ENCODE assay signal across 7 cellular contexts in genomic region chr2:200455958-200456421, GRCh38. TPM values are rescaled to one million over a fixed set of nuclear protein-coding genes. Genes with fewer than 3 reads are reported as not detected.
DNase-seq lines count a peak whose midpoint lies in the region; ATAC-seq, FAIRE-seq and TF ChIP-seq lines count a peak whose summit lies in the region.

No MANE protein-coding gene starts in this region.

- H3K4me3 Mint-ChIP-seq in WTC11, result no peak overlapping the region
- peak overlapping the region in 2 of 10 donors; percentile 22 to 43 for H3K4me3 Mint-ChIP-seq in naive thymus-derived CD4-positive, alpha-beta T cell

- no peak overlapping the region for H3K4me3 ChIP-seq in naive thymus-derived CD4-positive, alpha-beta T cell (ENCODE audit: low read length)
- H3K4me3 ChIP-seq in vagina, result no peak overlapping the region

- peak overlapping the region; percentile 58; the same call in 1 of the 2 replicates for H3K27ac Mint-ChIP-seq in WTC11
- H3K27ac Mint-ChIP-seq in naive thymus-derived CD4-positive, alpha-beta T cell, result peak overlapping the region in 4 of 9 donors; percentile 14 to 88 (median 44)

- no peaks in the 10 kb centered on the region for H3K36me3 ChIP-seq in naive thymus-derived CD4-positive, alpha-beta T cell (ENCODE audit: control insufficient read depth in 2 of 3, insufficient read depth in 3 of 3, low read length in 3 of 3)
- peaks cover 0 to 6% of the 10 kb centered on the region in 2 donors for H3K36me3 ChIP-seq in vagina

- intact Hi-C loops in naive thymus-derived CD4-positive, alpha-beta T cell (cut with micrococcal nuclease), result no loop called here
- intact Hi-C loops in vagina (cut with DNase I), result loop anchor here (10.0 kb wide), 1 partner anchor 151 kb away; the partner anchor contains the start of gene SPATS2L

- H3K4me1 Mint-ChIP-seq in WTC11, result peaks cover 14% of the 10 kb centered on the region
- H3K4me1 Mint-ChIP-seq in naive thymus-derived CD4-positive, alpha-beta T cell, result peaks cover 5 to 22% (median 9%) of the 10 kb centered on the region in 7 donors

- DNase-seq in WTC11 (ENCODE audit: low spot score) (no peak), NCI-H1417 treated with DMSO at 0.1 percent for 48 hours (lab: John Stamatoyannopoulos, UW) (no peak), frontal cortex (ENCODE audit: low spot score in 2 of 2) (no peak), vagina (ENCODE audit: extremely low spot score in 2 of 2) (no peak)
- DNase-seq in naive thymus-derived CD4-positive, alpha-beta T cell, result peak in 2 of 9 donors; percentile 5 to 8

- no peaks in the 10 kb centered on the region for H3K27me3 ChIP-seq in naive thymus-derived CD4-positive, alpha-beta T cell (ENCODE audit: control insufficient read depth in 2 of 2, insufficient read depth in 2 of 2, low read length in 2 of 2)
- H3K27me3 ChIP-seq in vagina, result no peaks in the 10 kb centered on the region

- no peaks in the 10 kb centered on the region for H3K9me3 Mint-ChIP-seq in WTC11
- H3K9me3 Mint-ChIP-seq in naive thymus-derived CD4-positive, alpha-beta T cell, result no peaks in the 10 kb centered on the region

- CTCF ChIA-PET in WTC11 (lab: Charles Lee), result no interaction called here
- CTCF ChIA-PET in naive thymus-derived CD4-positive, alpha-beta T cell (lab: Charles Lee), result no interaction called here

- TF ChIP-seq POLR2A in vagina (IDR thresholded peaks at IDR 0.05), result no peak

- H3K27ac ChIP-seq in naive thymus-derived CD4-positive, alpha-beta T cell (ENCODE audit: low read depth, low read length), result no peak overlapping the region
- no peak overlapping the region for H3K27ac ChIP-seq in vagina

- TF ChIP-seq CTCF in WTC11 (IDR thresholded peaks at IDR 0.05) (no peak), vagina (IDR thresholded peaks at IDR 0.05) (no peak)

- POLR2A ChIA-PET in WTC11 (lab: Charles Lee), result no interaction called here
- POLR2A ChIA-PET in naive thymus-derived CD4-positive, alpha-beta T cell (lab: Charles Lee), result no interaction called here

- no peaks in the 10 kb centered on the region for H3K27me3 Mint-ChIP-seq in WTC11 (ENCODE audit: low read depth)
- H3K27me3 Mint-ChIP-seq in naive thymus-derived CD4-positive, alpha-beta T cell, result peaks cover 0 to 4% (median 0%) of the 10 kb centered on the region in 5 donors

- no peaks in the 10 kb centered on the region for H3K9me3 ChIP-seq in naive thymus-derived CD4-positive, alpha-beta T cell (ENCODE audit: control insufficient read depth in 2 of 3, low read length in 3 of 3)
- H3K9me3 ChIP-seq in vagina, result no peaks in the 10 kb centered on the region

- peak; percentile 62 for ATAC-seq in GM19025 (IDR thresholded peaks at IDR 0.05; ENCODE audit: low read depth, unreplicated experiment)
- peak; percentile 50 for ATAC-seq in HG02885 (IDR thresholded peaks at IDR 0.05; ENCODE audit: poor library complexity, unreplicated experiment)
- ATAC-seq in WTC11, result no peak
- peak; percentile 62 for ATAC-seq in naive thymus-derived CD4-positive, alpha-beta T cell

- peaks cover 0 to 7% of the 10 kb centered on the region in 2 donors for H3K4me1 ChIP-seq in naive thymus-derived CD4-positive, alpha-beta T cell (ENCODE audit: control insufficient read depth in 2 of 2, insufficient read depth in 2 of 2, low read length in 2 of 2)
- peaks cover 19% of the 10 kb centered on the region for H3K4me1 ChIP-seq in vagina

- H3K36me3 Mint-ChIP-seq in WTC11, result peaks cover 39% of the 10 kb centered on the region
- peaks cover 0 to 14% (median 0%) of the 10 kb centered on the region in 5 donors for H3K36me3 Mint-ChIP-seq in naive thymus-derived CD4-positive, alpha-beta T cell

- no peak for FAIRE-seq in frontal cortex (lab: Jason Lieb, UNC)

TF ChIP-seq in WTC11, 78 proteins besides CTCF, POLR2A, EP300 and RAD21:
- TF ChIP-seq, protein P1, sequence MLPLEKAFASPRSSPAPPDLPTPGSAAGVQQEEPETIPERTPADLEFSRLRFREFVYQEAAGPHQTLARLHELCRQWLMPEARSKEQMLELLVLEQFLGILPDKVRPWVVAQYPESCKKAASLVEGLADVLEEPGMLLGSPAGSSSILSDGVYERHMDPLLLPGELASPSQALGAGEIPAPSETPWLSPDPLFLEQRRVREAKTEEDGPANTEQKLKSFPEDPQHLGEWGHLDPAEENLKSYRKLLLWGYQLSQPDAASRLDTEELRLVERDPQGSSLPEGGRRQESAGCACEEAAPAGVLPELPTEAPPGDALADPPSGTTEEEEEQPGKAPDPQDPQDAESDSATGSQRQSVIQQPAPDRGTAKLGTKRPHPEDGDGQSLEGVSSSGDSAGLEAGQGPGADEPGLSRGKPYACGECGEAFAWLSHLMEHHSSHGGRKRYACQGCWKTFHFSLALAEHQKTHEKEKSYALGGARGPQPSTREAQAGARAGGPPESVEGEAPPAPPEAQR (CRISPR knock-in tag; IDR thresholded peaks at IDR 0.05), result no peak
- no peak for TF ChIP-seq ZNF138 (CRISPR knock-in tag; conservative IDR thresholded peaks at IDR 0.05)
- TF ChIP-seq ZMAT4 (CRISPR knock-in tag; IDR thresholded peaks at IDR 0.05), result no peak
- TF ChIP-seq ZNF396 (CRISPR knock-in tag; IDR thresholded peaks at IDR 0.05; ENCODE audit: borderline replicate concordance), result no peak
- TF ChIP-seq ATF1 (CRISPR knock-in tag; IDR thresholded peaks at IDR 0.05), result no peak
- TF ChIP-seq AR (CRISPR knock-in tag; IDR thresholded peaks at IDR 0.05), result no peak
- TF ChIP-seq NFATC4 (CRISPR knock-in tag; IDR thresholded peaks at IDR 0.05), result no peak
- no peak for TF ChIP-seq TEAD4 (CRISPR knock-in tag; IDR thresholded peaks at IDR 0.05)
- TF ChIP-seq, protein P2, sequence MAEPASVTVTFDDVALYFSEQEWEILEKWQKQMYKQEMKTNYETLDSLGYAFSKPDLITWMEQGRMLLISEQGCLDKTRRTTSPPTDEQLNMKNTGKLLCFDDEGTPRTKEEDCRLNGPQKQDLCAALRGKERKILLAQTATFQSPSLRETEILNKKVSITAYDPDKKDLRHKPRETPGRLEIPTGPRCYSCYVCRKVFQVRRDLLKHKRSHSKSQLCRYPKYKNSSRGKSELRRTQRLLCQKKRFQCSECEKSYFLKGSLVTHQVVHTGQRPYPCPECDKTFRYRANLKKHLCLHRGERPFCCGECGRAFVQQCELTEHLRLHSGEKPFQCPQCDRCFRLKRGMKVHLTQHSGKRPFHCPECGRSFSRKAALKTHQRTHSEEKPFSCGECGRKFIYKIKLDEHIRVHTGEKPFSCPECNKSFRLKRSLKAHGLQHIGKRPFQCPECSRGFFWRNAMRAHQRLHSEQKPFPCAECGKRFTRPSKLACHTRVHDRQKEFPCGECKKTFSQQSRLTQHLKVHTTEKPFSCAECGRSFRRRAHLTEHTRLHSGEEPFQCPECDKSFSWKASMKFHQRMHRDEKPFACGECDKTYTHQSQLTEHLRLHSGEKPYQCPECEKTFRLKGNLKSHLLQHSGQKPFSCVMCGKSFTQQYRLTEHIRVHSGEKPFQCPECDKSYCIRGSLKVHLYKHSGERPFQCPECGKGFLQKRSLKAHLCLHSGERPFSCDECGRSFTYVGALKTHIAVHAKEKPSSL (CRISPR knock-in tag; conservative IDR thresholded peaks at IDR 0.05), result no peak
- TF ChIP-seq FOXJ3 (CRISPR knock-in tag; IDR thresholded peaks at IDR 0.05; ENCODE audit: borderline replicate concordance), result no peak

RNA-seq across cellular contexts. Expression of gene KCTD18, which starts 53.9 kb away (rescaled TPM):
- 4.9 to 6.7 TPM (median 5.7 TPM) in 3 replicates for total RNA-seq in WTC11 (2021)
- total RNA-seq in naive thymus-derived CD4-positive, alpha-beta T cell, result 10 to 100 TPM; 14.9 to 20.8 (median 18.6) TPM
- polyA plus RNA-seq in naive thymus-derived CD4-positive, alpha-beta T cell, result 10 to 100 TPM; 13.2 to 18.4 TPM
- 12.6 TPM for total RNA-seq in frontal cortex
- 16.9 TPM for total RNA-seq in vagina
